ENCODE assay signal across 34 cellular contexts in genomic region chr9:29432191-29432590, GRCh38.
"Had no signal": no experiment of that assay in that cellular context is flagged by ENCODE, and none has a peak within 500 bp of the region (broad histone marks: within the 10 kb centered on the region; RNA-seq: fewer than 3 reads in every experiment).

No MANE protein-coding gene starts in this region.

- H3K27ac Mint-ChIP-seq: activated B cell treated with CpG ODN at 0.5 μM for 24 hours; activated CD4-positive, alpha-beta memory T cell treated with anti-CD3 and anti-CD28 coated beads for 36 hours; activated CD4-positive, alpha-beta T cell treated with anti-CD3 and anti-CD28 coated beads, Interleukin-2, amount 10 ng/mL, durations not matched to agents 24 days and 14 days; activated CD8-positive, alpha-beta T cell treated with anti-CD3 and anti-CD28 coated beads for 36 hours; activated naive CD4-positive, alpha-beta T cell treated with anti-CD3 and anti-CD28 coated beads, Interleukin-2, amount 10 ng/mL, durations not matched to agents 7 days and 5 days; activated naive CD4-positive, alpha-beta T cell treated with anti-CD3 and anti-CD28 coated beads, Interleukin-2, amount 50 U/mL, for 24 hours; activated naive CD8-positive, alpha-beta T cell; activated naive CD8-positive, alpha-beta T cell treated with anti-CD3 and anti-CD28 coated beads, Interleukin-2, amount 10 ng/mL, durations not matched to agents 7 days and 5 days; activated naive CD8-positive, alpha-beta T cell treated with anti-CD3 and anti-CD28 coated beads, Interleukin-2, amount 50 U/mL, for 24 hours; activated T-cell treated with anti-CD3 and anti-CD28 coated beads, Interleukin-2, amount 50 U/mL, for 72 hours; activated T-helper 1 cell treated with anti-CD3 and anti-CD28 coated beads, Interleukin-12 subunit alpha, Interleukin-12 subunit beta, Interleukin-2, Interleukin-4 antibody, amounts not matched to agents 30 ng/mL and 10 ng/mL and 1 ng/mL, durations not matched to agents 14 hours and 24 hours and 36 hours; activated T-helper 17 cell treated with anti-CD3 and anti-CD28 coated beads, Interleukin-2, amount 50 U/mL, for 72 hours; brain; T-helper 1 cell treated with Interleukin-12 subunit alpha and Interleukin-12 subunit beta and Interleukin-4 antibody, amounts not matched to agents 30 μg/mL and 1 μg/mL, for 36 hours; T-helper 2 cell treated with Interferon-gamma antibody and Interleukin-4, amounts not matched to agents 5 μg/mL and 100 μg/mL, for 36 hours had no signal

- H3K36me3 Mint-ChIP-seq: activated CD4-positive, alpha-beta memory T cell treated with anti-CD3 and anti-CD28 coated beads for 36 hours; activated naive CD4-positive, alpha-beta T cell treated with anti-CD3 and anti-CD28 coated beads, Interleukin-2, amount 10 ng/mL, durations not matched to agents 7 days and 5 days; activated naive CD4-positive, alpha-beta T cell treated with anti-CD3 and anti-CD28 coated beads, Interleukin-2, amount 50 U/mL, for 24 hours; activated naive CD8-positive, alpha-beta T cell; activated naive CD8-positive, alpha-beta T cell treated with anti-CD3 and anti-CD28 coated beads, Interleukin-2, amount 10 ng/mL, durations not matched to agents 7 days and 5 days; brain had no signal

- H3K4me3 Mint-ChIP-seq: activated B cell treated with CpG ODN at 0.5 μM for 24 hours; activated CD4-positive, alpha-beta memory T cell treated with anti-CD3 and anti-CD28 coated beads for 36 hours; activated CD4-positive, alpha-beta T cell treated with anti-CD3 and anti-CD28 coated beads, Interleukin-2, amount 10 ng/mL, durations not matched to agents 24 days and 14 days; activated CD8-positive, alpha-beta T cell treated with anti-CD3 and anti-CD28 coated beads for 36 hours; activated naive CD4-positive, alpha-beta T cell treated with anti-CD3 and anti-CD28 coated beads, Interleukin-2, amount 10 ng/mL, durations not matched to agents 7 days and 5 days; activated naive CD4-positive, alpha-beta T cell treated with anti-CD3 and anti-CD28 coated beads, Interleukin-2, amount 50 U/mL, for 24 hours; activated naive CD8-positive, alpha-beta T cell; activated naive CD8-positive, alpha-beta T cell treated with anti-CD3 and anti-CD28 coated beads, Interleukin-2, amount 10 ng/mL, durations not matched to agents 7 days and 5 days; activated naive CD8-positive, alpha-beta T cell treated with anti-CD3 and anti-CD28 coated beads, Interleukin-2, amount 50 U/mL, for 24 hours; activated T-cell treated with anti-CD3 and anti-CD28 coated beads, Interleukin-2, amount 50 U/mL, for 4 hours; activated T-cell treated with anti-CD3 and anti-CD28 coated beads, Interleukin-2, amount 50 U/mL, for 72 hours; activated T-helper 1 cell treated with anti-CD3 and anti-CD28 coated beads, Interleukin-12 subunit alpha, Interleukin-12 subunit beta, Interleukin-2, Interleukin-4 antibody, amounts not matched to agents 30 ng/mL and 10 ng/mL and 1 ng/mL, durations not matched to agents 14 hours and 24 hours and 36 hours; activated T-helper 17 cell treated with anti-CD3 and anti-CD28 coated beads, Interleukin-2, amount 50 U/mL, for 72 hours; brain; central memory CD8-positive, alpha-beta T cell; T-helper 1 cell treated with Interleukin-12 subunit alpha and Interleukin-12 subunit beta and Interleukin-4 antibody, amounts not matched to agents 30 μg/mL and 1 μg/mL, for 36 hours; T-helper 2 cell treated with Interferon-gamma antibody and Interleukin-4, amounts not matched to agents 5 μg/mL and 100 μg/mL, for 36 hours had no signal

- ATAC-seq: activated CD8-positive, alpha-beta T cell treated with anti-CD3 and anti-CD28 coated beads for 36 hours; activated naive CD8-positive, alpha-beta T cell treated with anti-CD3 and anti-CD28 coated beads, Interleukin-2, amount 50 U/mL, for 24 hours; activated T-cell treated with anti-CD3 and anti-CD28 coated beads, Interleukin-2, amount 50 U/mL, for 4 hours; activated T-cell treated with anti-CD3 and anti-CD28 coated beads, Interleukin-2, amount 50 U/mL, for 72 hours; activated T-helper 17 cell treated with anti-CD3 and anti-CD28 coated beads, Interleukin-2, amount 50 U/mL, for 72 hours had no signal

- DNase-seq: activated B cell treated with CpG ODN at 0.5 μM for 24 hours; activated CD4-positive, alpha-beta memory T cell treated with anti-CD3 and anti-CD28 coated beads for 36 hours; activated CD4-positive, alpha-beta T cell treated with anti-CD3 and anti-CD28 coated beads for 4 hours; activated CD4-positive, alpha-beta T cell treated with anti-CD3 and anti-CD28 coated beads, Interleukin-2, amount 10 ng/mL, durations not matched to agents 24 days and 14 days; activated CD4-positive, alpha-beta T cell treated with anti-CD3 and anti-CD28 coated beads, Interleukin-2, amount 50 U/mL, for 1 hour; activated CD4-positive, alpha-beta T cell treated with anti-CD3 and anti-CD28 coated beads, Interleukin-2, amount 50 U/mL, for 4 hours; activated CD4-positive, CD25-positive, alpha-beta regulatory T cell treated with anti-CD3 and anti-CD28 coated beads, Interleukin-2, amount 50 U/mL, for 72 hours; activated CD8-positive, alpha-beta memory T cell treated with anti-CD3 and anti-CD28 coated beads, Interleukin-2, amount 50 U/mL, for 4 hours; activated CD8-positive, alpha-beta T cell treated with anti-CD3 and anti-CD28 coated beads for 36 hours; activated effector memory CD4-positive, alpha-beta T cell treated with anti-CD3 and anti-CD28 coated beads, Interleukin-2, amount 50 U/mL, for 16 hours; activated gamma-delta T cell treated with Interleukin-2 at 50 U/mL for 16 hours; activated naive CD4-positive, alpha-beta T cell treated with anti-CD3 and anti-CD28 coated beads, Interleukin-2, amount 10 ng/mL, durations not matched to agents 7 days and 5 days; activated naive CD4-positive, alpha-beta T cell treated with Interleukin-2 at 50 U/mL for 16 hours; activated naive CD8-positive, alpha-beta T cell treated with anti-CD3 and anti-CD28 coated beads, Interleukin-2, amount 10 ng/mL, durations not matched to agents 7 days and 5 days; activated naive CD8-positive, alpha-beta T cell treated with anti-CD3 and anti-CD28 coated beads, Interleukin-2, amount 50 U/mL, for 24 hours; activated T-cell treated with anti-CD3 and anti-CD28 coated beads for 4 hours; activated T-cell treated with anti-CD3 and anti-CD28 coated beads, Interleukin-2, amount 50 U/mL, for 1 hour; activated T-cell treated with anti-CD3 and anti-CD28 coated beads, Interleukin-2, amount 50 U/mL, for 4 hours; activated T-cell treated with anti-CD3 and anti-CD28 coated beads, Interleukin-2, amount 50 U/mL, for 72 hours; amygdala; anterior cingulate cortex; caudate nucleus; cerebellar nuclear complex; T-helper 1 cell; T-helper 2 cell; T-helper 9 cell had no signal

- H3K9me3 Mint-ChIP-seq: activated naive CD4-positive, alpha-beta T cell treated with anti-CD3 and anti-CD28 coated beads, Interleukin-2, amount 50 U/mL, for 24 hours had no signal

- H3K27me3 Mint-ChIP-seq: activated B cell treated with CpG ODN at 0.5 μM for 24 hours; activated CD4-positive, alpha-beta memory T cell treated with anti-CD3 and anti-CD28 coated beads for 36 hours; activated CD4-positive, alpha-beta T cell treated with anti-CD3 and anti-CD28 coated beads, Interleukin-2, amount 10 ng/mL, durations not matched to agents 24 days and 14 days; activated CD8-positive, alpha-beta T cell treated with anti-CD3 and anti-CD28 coated beads for 36 hours; activated naive CD4-positive, alpha-beta T cell treated with anti-CD3 and anti-CD28 coated beads, Interleukin-2, amount 10 ng/mL, durations not matched to agents 7 days and 5 days; activated naive CD4-positive, alpha-beta T cell treated with anti-CD3 and anti-CD28 coated beads, Interleukin-2, amount 50 U/mL, for 24 hours; activated naive CD8-positive, alpha-beta T cell; activated naive CD8-positive, alpha-beta T cell treated with anti-CD3 and anti-CD28 coated beads, Interleukin-2, amount 10 ng/mL, durations not matched to agents 7 days and 5 days; activated naive CD8-positive, alpha-beta T cell treated with anti-CD3 and anti-CD28 coated beads, Interleukin-2, amount 50 U/mL, for 24 hours; activated T-helper 17 cell treated with anti-CD3 and anti-CD28 coated beads, Interleukin-2, amount 50 U/mL, for 72 hours; brain; central memory CD8-positive, alpha-beta T cell had no signal

- H3K4me1 Mint-ChIP-seq: activated B cell treated with CpG ODN at 0.5 μM for 24 hours; activated CD4-positive, alpha-beta T cell treated with anti-CD3 and anti-CD28 coated beads, Interleukin-2, amount 10 ng/mL, durations not matched to agents 24 days and 14 days; activated naive CD4-positive, alpha-beta T cell treated with anti-CD3 and anti-CD28 coated beads, Interleukin-2, amount 10 ng/mL, durations not matched to agents 7 days and 5 days; activated naive CD4-positive, alpha-beta T cell treated with anti-CD3 and anti-CD28 coated beads, Interleukin-2, amount 50 U/mL, for 24 hours; activated naive CD8-positive, alpha-beta T cell treated with anti-CD3 and anti-CD28 coated beads, Interleukin-2, amount 10 ng/mL, durations not matched to agents 7 days and 5 days; activated naive CD8-positive, alpha-beta T cell treated with anti-CD3 and anti-CD28 coated beads, Interleukin-2, amount 50 U/mL, for 24 hours; activated T-helper 17 cell treated with anti-CD3 and anti-CD28 coated beads, Interleukin-2, amount 50 U/mL, for 72 hours; central memory CD8-positive, alpha-beta T cell had no signal
